ENCODE assay signal across 1 cellular context in the genomic region with DNA sequence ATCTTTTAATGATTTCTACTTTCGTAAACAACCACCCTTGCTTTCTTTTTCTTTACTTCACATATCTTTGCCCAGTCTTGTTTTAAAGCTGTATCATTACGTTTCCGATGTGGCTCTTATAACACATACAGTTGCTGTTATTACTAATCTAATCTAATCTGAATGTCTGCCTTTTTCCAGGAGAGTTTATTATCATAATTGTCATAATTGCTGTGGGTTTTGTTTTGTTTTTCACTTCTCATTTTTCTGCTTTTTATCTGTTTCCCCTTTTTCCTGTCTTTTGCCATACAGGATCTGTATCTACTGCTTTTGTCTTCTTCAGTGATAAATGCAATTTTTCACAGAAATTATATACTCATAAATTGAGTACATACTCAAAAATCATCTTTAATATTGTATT.
TF ChIP-seq lines count a peak whose summit lies in the region.

No MANE protein-coding gene starts in this region.

TF ChIP-seq in GM12878, 131 proteins besides CTCF, POLR2A, EP300 and RAD21 (continues in another document):
- TF ChIP-seq CHD1 (IDR thresholded peaks at IDR 0.05; ENCODE audit: low read depth, low read length): no peak
- TF ChIP-seq, protein P1, sequence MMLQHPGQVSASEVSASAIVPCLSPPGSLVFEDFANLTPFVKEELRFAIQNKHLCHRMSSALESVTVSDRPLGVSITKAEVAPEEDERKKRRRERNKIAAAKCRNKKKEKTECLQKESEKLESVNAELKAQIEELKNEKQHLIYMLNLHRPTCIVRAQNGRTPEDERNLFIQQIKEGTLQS (IDR thresholded peaks at IDR 0.05; ENCODE audit: borderline replicate concordance, extremely low read depth, low read depth, low read length): no peak
- no peak for TF ChIP-seq PML (IDR thresholded peaks at IDR 0.05; ENCODE audit: low read length)
- TF ChIP-seq, protein P2, sequence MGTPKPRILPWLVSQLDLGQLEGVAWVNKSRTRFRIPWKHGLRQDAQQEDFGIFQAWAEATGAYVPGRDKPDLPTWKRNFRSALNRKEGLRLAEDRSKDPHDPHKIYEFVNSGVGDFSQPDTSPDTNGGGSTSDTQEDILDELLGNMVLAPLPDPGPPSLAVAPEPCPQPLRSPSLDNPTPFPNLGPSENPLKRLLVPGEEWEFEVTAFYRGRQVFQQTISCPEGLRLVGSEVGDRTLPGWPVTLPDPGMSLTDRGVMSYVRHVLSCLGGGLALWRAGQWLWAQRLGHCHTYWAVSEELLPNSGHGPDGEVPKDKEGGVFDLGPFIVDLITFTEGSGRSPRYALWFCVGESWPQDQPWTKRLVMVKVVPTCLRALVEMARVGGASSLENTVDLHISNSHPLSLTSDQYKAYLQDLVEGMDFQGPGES (IDR thresholded peaks at IDR 0.05): no peak
- TF ChIP-seq NRF1 (conservative IDR thresholded peaks at IDR 0.05; ENCODE audit: low read depth, low read length): no peak
- peak; percentile 66 to 72; a peak in 3 of 4 replicates for TF ChIP-seq IKZF2 (IDR thresholded peaks at IDR 0.05)
- TF ChIP-seq ATF7 (IDR thresholded peaks at IDR 0.05; ENCODE audit: low read depth): no peak
- TF ChIP-seq SMAD5 (IDR thresholded peaks at IDR 0.05; ENCODE audit: low read depth): no peak
- TF ChIP-seq, protein P3, sequence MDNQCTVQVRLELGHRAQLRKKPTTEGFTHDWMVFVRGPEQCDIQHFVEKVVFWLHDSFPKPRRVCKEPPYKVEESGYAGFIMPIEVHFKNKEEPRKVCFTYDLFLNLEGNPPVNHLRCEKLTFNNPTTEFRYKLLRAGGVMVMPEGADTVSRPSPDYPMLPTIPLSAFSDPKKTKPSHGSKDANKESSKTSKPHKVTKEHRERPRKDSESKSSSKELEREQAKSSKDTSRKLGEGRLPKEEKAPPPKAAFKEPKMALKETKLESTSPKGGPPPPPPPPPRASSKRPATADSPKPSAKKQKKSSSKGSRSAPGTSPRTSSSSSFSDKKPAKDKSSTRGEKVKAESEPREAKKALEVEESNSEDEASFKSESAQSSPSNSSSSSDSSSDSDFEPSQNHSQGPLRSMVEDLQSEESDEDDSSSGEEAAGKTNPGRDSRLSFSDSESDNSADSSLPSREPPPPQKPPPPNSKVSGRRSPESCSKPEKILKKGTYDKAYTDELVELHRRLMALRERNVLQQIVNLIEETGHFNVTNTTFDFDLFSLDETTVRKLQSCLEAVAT (IDR thresholded peaks at IDR 0.05): peak; percentile 85
- TF ChIP-seq, protein P4, sequence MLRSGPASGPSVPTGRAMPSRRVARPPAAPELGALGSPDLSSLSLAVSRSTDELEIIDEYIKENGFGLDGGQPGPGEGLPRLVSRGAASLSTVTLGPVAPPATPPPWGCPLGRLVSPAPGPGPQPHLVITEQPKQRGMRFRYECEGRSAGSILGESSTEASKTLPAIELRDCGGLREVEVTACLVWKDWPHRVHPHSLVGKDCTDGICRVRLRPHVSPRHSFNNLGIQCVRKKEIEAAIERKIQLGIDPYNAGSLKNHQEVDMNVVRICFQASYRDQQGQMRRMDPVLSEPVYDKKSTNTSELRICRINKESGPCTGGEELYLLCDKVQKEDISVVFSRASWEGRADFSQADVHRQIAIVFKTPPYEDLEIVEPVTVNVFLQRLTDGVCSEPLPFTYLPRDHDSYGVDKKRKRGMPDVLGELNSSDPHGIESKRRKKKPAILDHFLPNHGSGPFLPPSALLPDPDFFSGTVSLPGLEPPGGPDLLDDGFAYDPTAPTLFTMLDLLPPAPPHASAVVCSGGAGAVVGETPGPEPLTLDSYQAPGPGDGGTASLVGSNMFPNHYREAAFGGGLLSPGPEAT (IDR thresholded peaks at IDR 0.05; ENCODE audit: low read depth): peak; percentile 59; the same call in 1 of the 2 replicates
- TF ChIP-seq, protein P5, sequence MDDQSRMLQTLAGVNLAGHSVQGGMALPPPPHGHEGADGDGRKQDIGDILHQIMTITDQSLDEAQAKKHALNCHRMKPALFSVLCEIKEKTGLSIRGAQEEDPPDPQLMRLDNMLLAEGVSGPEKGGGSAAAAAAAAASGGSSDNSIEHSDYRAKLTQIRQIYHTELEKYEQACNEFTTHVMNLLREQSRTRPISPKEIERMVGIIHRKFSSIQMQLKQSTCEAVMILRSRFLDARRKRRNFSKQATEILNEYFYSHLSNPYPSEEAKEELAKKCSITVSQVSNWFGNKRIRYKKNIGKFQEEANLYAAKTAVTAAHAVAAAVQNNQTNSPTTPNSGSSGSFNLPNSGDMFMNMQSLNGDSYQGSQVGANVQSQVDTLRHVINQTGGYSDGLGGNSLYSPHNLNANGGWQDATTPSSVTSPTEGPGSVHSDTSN (IDR thresholded peaks at IDR 0.05; ENCODE audit: insufficient replicate concordance, low read depth, low read length): no peak
- TF ChIP-seq, protein P6, sequence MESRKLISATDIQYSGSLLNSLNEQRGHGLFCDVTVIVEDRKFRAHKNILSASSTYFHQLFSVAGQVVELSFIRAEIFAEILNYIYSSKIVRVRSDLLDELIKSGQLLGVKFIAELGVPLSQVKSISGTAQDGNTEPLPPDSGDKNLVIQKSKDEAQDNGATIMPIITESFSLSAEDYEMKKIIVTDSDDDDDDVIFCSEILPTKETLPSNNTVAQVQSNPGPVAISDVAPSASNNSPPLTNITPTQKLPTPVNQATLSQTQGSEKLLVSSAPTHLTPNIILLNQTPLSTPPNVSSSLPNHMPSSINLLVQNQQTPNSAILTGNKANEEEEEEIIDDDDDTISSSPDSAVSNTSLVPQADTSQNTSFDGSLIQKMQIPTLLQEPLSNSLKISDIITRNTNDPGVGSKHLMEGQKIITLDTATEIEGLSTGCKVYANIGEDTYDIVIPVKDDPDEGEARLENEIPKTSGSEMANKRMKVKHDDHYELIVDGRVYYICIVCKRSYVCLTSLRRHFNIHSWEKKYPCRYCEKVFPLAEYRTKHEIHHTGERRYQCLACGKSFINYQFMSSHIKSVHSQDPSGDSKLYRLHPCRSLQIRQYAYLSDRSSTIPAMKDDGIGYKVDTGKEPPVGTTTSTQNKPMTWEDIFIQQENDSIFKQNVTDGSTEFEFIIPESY (IDR thresholded peaks at IDR 0.05): no peak
- TF ChIP-seq TAF1 (IDR thresholded peaks at IDR 0.05; ENCODE audit: borderline replicate concordance, low read depth, low read length): no peak
- TF ChIP-seq SMAD1 (IDR thresholded peaks at IDR 0.05; ENCODE audit: low read depth, partially characterized antibody): no peak
- TF ChIP-seq, protein P7, sequence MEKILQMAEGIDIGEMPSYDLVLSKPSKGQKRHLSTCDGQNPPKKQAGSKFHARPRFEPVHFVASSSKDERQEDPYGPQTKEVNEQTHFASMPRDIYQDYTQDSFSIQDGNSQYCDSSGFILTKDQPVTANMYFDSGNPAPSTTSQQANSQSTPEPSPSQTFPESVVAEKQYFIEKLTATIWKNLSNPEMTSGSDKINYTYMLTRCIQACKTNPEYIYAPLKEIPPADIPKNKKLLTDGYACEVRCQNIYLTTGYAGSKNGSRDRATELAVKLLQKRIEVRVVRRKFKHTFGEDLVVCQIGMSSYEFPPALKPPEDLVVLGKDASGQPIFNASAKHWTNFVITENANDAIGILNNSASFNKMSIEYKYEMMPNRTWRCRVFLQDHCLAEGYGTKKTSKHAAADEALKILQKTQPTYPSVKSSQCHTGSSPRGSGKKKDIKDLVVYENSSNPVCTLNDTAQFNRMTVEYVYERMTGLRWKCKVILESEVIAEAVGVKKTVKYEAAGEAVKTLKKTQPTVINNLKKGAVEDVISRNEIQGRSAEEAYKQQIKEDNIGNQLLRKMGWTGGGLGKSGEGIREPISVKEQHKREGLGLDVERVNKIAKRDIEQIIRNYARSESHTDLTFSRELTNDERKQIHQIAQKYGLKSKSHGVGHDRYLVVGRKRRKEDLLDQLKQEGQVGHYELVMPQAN (conservative IDR thresholded peaks at IDR 0.05): no peak
- no peak for TF ChIP-seq ZNF384 (IDR thresholded peaks at IDR 0.05; ENCODE audit: borderline replicate concordance, low read depth, low read length)
- TF ChIP-seq ESRRA (IDR thresholded peaks at IDR 0.05; ENCODE audit: low read length): no peak
- TF ChIP-seq BHLHE40 (IDR thresholded peaks at IDR 0.05; ENCODE audit: borderline replicate concordance in 1 of 2, low read depth in 2 of 2, low read length in 1 of 2): no peak
- TF ChIP-seq, protein P8, sequence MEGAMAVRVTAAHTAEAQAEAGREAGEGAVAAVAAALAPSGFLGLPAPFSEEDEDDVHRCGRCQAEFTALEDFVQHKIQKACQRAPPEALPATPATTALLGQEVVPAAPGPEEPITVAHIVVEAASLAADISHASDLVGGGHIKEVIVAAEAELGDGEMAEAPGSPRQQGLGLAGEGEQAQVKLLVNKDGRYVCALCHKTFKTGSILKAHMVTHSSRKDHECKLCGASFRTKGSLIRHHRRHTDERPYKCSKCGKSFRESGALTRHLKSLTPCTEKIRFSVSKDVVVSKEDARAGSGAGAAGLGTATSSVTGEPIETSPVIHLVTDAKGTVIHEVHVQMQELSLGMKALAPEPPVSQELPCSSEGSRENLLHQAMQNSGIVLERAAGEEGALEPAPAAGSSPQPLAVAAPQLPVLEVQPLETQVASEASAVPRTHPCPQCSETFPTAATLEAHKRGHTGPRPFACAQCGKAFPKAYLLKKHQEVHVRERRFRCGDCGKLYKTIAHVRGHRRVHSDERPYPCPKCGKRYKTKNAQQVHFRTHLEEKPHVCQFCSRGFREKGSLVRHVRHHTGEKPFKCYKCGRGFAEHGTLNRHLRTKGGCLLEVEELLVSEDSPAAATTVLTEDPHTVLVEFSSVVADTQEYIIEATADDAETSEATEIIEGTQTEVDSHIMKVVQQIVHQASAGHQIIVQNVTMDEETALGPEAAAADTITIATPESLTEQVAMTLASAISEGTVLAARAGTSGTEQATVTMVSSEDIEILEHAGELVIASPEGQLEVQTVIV (IDR thresholded peaks at IDR 0.05; ENCODE audit: borderline replicate concordance, partially characterized antibody): no peak
- TF ChIP-seq NBN (IDR thresholded peaks at IDR 0.05): no peak
- TF ChIP-seq, protein P9, sequence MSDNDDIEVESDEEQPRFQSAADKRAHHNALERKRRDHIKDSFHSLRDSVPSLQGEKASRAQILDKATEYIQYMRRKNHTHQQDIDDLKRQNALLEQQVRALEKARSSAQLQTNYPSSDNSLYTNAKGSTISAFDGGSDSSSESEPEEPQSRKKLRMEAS (IDR thresholded peaks at IDR 0.05; ENCODE audit: low read depth, low read length): no peak
- TF ChIP-seq HCFC1 (IDR thresholded peaks at IDR 0.05; ENCODE audit: low read length): no peak
- no peak for TF ChIP-seq NFIC (IDR thresholded peaks at IDR 0.05; ENCODE audit: low read depth, low read length)
- peak; percentile 61; the same call in 1 of the 2 replicates for TF ChIP-seq SPI1 (IDR thresholded peaks at IDR 0.05; ENCODE audit: borderline replicate concordance, insufficient read depth, low read depth, low read length)
- peak; percentile 26; the same call in 1 of the 2 replicates for TF ChIP-seq IKZF1 (conservative IDR thresholded peaks at IDR 0.05)
- no peak for TF ChIP-seq POLR2AphosphoS2 (IDR thresholded peaks at IDR 0.05; ENCODE audit: low read depth, low read length)
- TF ChIP-seq BACH1 (IDR thresholded peaks at IDR 0.05; ENCODE audit: borderline replicate concordance): no peak
- no peak for TF ChIP-seq KAT2A (conservative IDR thresholded peaks at IDR 0.05; ENCODE audit: control insufficient read depth, low read depth, low read length)
- TF ChIP-seq, protein P10, sequence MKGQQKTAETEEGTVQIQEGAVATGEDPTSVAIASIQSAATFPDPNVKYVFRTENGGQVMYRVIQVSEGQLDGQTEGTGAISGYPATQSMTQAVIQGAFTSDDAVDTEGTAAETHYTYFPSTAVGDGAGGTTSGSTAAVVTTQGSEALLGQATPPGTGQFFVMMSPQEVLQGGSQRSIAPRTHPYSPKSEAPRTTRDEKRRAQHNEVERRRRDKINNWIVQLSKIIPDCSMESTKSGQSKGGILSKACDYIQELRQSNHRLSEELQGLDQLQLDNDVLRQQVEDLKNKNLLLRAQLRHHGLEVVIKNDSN (IDR thresholded peaks at IDR 0.05; ENCODE audit: borderline replicate concordance, extremely low read length, insufficient read depth, low read depth, low read length): no peak
- TF ChIP-seq EZH2 (IDR thresholded peaks at IDR 0.05; ENCODE audit: borderline replicate concordance, control insufficient read depth, low read depth, low read length): no peak
- no peak for TF ChIP-seq STAT1 (conservative IDR thresholded peaks at IDR 0.05)
- peak; percentile 14; the same call in 1 of the 2 replicates for TF ChIP-seq RUNX3 (IDR thresholded peaks at IDR 0.05; ENCODE audit: low read length)
- TF ChIP-seq, protein P11, sequence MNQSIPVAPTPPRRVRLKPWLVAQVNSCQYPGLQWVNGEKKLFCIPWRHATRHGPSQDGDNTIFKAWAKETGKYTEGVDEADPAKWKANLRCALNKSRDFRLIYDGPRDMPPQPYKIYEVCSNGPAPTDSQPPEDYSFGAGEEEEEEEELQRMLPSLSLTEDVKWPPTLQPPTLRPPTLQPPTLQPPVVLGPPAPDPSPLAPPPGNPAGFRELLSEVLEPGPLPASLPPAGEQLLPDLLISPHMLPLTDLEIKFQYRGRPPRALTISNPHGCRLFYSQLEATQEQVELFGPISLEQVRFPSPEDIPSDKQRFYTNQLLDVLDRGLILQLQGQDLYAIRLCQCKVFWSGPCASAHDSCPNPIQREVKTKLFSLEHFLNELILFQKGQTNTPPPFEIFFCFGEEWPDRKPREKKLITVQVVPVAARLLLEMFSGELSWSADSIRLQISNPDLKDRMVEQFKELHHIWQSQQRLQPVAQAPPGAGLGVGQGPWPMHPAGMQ (IDR thresholded peaks at IDR 0.05; ENCODE audit: borderline replicate concordance): no peak
- no peak for TF ChIP-seq JUND (IDR thresholded peaks at IDR 0.05; ENCODE audit: low read depth, low read length)
- TF ChIP-seq RAD51 (IDR thresholded peaks at IDR 0.05): no peak
- TF ChIP-seq SIN3A (IDR thresholded peaks at IDR 0.05; ENCODE audit: low read depth, low read length): no peak
- TF ChIP-seq CBX3 (IDR thresholded peaks at IDR 0.05; ENCODE audit: borderline replicate concordance, low read depth): no peak
- TF ChIP-seq, protein P12, sequence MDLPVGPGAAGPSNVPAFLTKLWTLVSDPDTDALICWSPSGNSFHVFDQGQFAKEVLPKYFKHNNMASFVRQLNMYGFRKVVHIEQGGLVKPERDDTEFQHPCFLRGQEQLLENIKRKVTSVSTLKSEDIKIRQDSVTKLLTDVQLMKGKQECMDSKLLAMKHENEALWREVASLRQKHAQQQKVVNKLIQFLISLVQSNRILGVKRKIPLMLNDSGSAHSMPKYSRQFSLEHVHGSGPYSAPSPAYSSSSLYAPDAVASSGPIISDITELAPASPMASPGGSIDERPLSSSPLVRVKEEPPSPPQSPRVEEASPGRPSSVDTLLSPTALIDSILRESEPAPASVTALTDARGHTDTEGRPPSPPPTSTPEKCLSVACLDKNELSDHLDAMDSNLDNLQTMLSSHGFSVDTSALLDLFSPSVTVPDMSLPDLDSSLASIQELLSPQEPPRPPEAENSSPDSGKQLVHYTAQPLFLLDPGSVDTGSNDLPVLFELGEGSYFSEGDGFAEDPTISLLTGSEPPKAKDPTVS (IDR thresholded peaks at IDR 0.05; ENCODE audit: low read depth, low read length): no peak
- TF ChIP-seq BMI1 (IDR thresholded peaks at IDR 0.05; ENCODE audit: borderline replicate concordance): no peak
- TF ChIP-seq TARDBP (IDR thresholded peaks at IDR 0.05; ENCODE audit: borderline replicate concordance): no peak
- no peak for TF ChIP-seq HDAC6 (IDR thresholded peaks at IDR 0.05; ENCODE audit: unreplicated experiment)
- TF ChIP-seq RBBP5 (conservative IDR thresholded peaks at IDR 0.05): no peak
- peak; percentile 89 for TF ChIP-seq MTA2 (IDR thresholded peaks at IDR 0.05; ENCODE audit: low read depth)
- TF ChIP-seq CEBPB (IDR thresholded peaks at IDR 0.05; ENCODE audit: borderline replicate concordance in 1 of 2, low read depth in 2 of 2, low read length in 2 of 2): no peak
- TF ChIP-seq EGR1 (IDR thresholded peaks at IDR 0.05; ENCODE audit: borderline replicate concordance in 1 of 2, low read depth in 2 of 2, low read length in 2 of 2): no peak
- TF ChIP-seq MYC (IDR thresholded peaks at IDR 0.05; ENCODE audit: insufficient read depth, insufficient read length, insufficient replicate concordance, low read length, severe bottlenecking): no peak
- TF ChIP-seq STAT3 (IDR thresholded peaks at IDR 0.05; ENCODE audit: low read depth, low read length): no peak
